1 cellular context compared by ENCODE assay signal in the genomic region with DNA sequence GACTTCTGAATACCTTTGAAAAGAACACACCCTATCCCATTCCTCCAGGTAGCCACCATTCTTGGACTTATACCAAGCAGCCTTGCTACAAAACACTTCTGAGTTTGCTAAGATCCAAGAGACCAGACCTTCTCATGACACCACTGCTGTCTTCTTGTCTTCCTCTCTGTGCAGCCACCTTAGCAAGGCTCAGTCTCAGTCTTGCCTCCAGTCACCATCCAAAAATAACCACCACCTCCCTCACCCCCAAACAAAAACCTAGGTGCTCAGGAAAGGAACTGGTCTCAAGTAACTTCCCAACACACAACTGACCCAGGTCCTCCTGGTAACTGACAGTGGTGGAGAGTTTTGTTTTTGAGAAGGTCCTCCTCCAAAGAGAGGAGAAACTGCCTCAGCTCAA.
TF ChIP-seq lines count a peak whose summit lies in the region.

No MANE protein-coding gene starts in this region.

TF ChIP-seq in SK-N-SH, 30 proteins besides CTCF, POLR2A, EP300 and RAD21 (continued from another document):
- no peak for TF ChIP-seq TEAD4 (IDR thresholded peaks at IDR 0.05; ENCODE audit: borderline replicate concordance, insufficient read depth)
- TF ChIP-seq FOXJ3 (CRISPR knock-in tag; IDR thresholded peaks at IDR 0.05): no peak
- TF ChIP-seq, protein P1, sequence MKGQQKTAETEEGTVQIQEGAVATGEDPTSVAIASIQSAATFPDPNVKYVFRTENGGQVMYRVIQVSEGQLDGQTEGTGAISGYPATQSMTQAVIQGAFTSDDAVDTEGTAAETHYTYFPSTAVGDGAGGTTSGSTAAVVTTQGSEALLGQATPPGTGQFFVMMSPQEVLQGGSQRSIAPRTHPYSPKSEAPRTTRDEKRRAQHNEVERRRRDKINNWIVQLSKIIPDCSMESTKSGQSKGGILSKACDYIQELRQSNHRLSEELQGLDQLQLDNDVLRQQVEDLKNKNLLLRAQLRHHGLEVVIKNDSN (IDR thresholded peaks at IDR 0.05; ENCODE audit: borderline replicate concordance, low read depth): no peak
- TF ChIP-seq, protein P2, sequence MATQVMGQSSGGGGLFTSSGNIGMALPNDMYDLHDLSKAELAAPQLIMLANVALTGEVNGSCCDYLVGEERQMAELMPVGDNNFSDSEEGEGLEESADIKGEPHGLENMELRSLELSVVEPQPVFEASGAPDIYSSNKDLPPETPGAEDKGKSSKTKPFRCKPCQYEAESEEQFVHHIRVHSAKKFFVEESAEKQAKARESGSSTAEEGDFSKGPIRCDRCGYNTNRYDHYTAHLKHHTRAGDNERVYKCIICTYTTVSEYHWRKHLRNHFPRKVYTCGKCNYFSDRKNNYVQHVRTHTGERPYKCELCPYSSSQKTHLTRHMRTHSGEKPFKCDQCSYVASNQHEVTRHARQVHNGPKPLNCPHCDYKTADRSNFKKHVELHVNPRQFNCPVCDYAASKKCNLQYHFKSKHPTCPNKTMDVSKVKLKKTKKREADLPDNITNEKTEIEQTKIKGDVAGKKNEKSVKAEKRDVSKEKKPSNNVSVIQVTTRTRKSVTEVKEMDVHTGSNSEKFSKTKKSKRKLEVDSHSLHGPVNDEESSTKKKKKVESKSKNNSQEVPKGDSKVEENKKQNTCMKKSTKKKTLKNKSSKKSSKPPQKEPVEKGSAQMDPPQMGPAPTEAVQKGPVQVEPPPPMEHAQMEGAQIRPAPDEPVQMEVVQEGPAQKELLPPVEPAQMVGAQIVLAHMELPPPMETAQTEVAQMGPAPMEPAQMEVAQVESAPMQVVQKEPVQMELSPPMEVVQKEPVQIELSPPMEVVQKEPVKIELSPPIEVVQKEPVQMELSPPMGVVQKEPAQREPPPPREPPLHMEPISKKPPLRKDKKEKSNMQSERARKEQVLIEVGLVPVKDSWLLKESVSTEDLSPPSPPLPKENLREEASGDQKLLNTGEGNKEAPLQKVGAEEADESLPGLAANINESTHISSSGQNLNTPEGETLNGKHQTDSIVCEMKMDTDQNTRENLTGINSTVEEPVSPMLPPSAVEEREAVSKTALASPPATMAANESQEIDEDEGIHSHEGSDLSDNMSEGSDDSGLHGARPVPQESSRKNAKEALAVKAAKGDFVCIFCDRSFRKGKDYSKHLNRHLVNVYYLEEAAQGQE (IDR thresholded peaks at IDR 0.05; ENCODE audit: low read depth, low read length): no peak
